In genomic region chr13:46648166-46648607, GRCh38 we compare ENCODE assay signal across 9 cellular contexts.
DNase-seq lines count a peak whose midpoint lies in the region; TF ChIP-seq lines count a peak whose summit lies in the region.
"Had no signal": no experiment of that assay in that cellular context is flagged by ENCODE, and none has a peak within 500 bp of the region (broad histone marks: within the 10 kb centered on the region; RNA-seq: fewer than 3 reads in every experiment).

No MANE protein-coding gene starts in this region.

- no peaks in the 10 kb centered on the region for H3K9me3 Mint-ChIP-seq in activated naive CD4-positive, alpha-beta T cell treated with anti-CD3 and anti-CD28 coated beads for 36 hours

- peaks cover 0 to 4% of the 10 kb centered on the region in 2 donors for H3K4me1 ChIP-seq in thyroid gland

- CTCF ChIA-PET in activated naive CD4-positive, alpha-beta T cell treated with anti-CD3 and anti-CD28 coated beads for 36 hours (lab: Charles Lee), result no interaction called here
- CTCF ChIA-PET in HEK293T (lab: Yijun Ruan, JAX), result no interaction called here

- no peaks in the 10 kb centered on the region for H3K36me3 ChIP-seq in thyroid gland

- H3K36me3 Mint-ChIP-seq in activated naive CD4-positive, alpha-beta T cell treated with anti-CD3 and anti-CD28 coated beads for 36 hours (ENCODE audit: low read depth), result peaks cover 13% of the 10 kb centered on the region

- no peaks in the 10 kb centered on the region for H3K9me3 ChIP-seq in thyroid gland

- DNase-seq in activated naive CD4-positive, alpha-beta T cell treated with anti-CD3 and anti-CD28 coated beads for 36 hours, result peak; percentile 33
- no peak for DNase-seq in activated naive CD4-positive, alpha-beta T cell treated with Interleukin-2 at 50 U/mL for 16 hours
- DNase-seq in HEK293T (ENCODE audit: extremely low spot score) (no peak), NB4 (ENCODE audit: low read depth) (peak; percentile 45), cerebellar cortex (ENCODE audit: low spot score) (peak; percentile 66), thyroid gland (peak; percentile 15 to 47), UCSD-AML1 (lab: John Stamatoyannopoulos, UW; ENCODE audit: unreplicated experiment) (no peak), D341Med (ENCODE audit: low spot score) (no peak)
- DNase-seq: left cardiac atrium had no signal

- intact Hi-C loops in activated naive CD4-positive, alpha-beta T cell treated with anti-CD3 and anti-CD28 coated beads for 36 hours (cut with micrococcal nuclease), result no loop called here
- intact Hi-C loops in thyroid gland (cut with DNase I), result no loop called here

- no peak for TF ChIP-seq POLR2A in NB4 (IDR thresholded peaks at IDR 0.05; ENCODE audit: extremely low read depth, insufficient read length)
- no peak for TF ChIP-seq POLR2A in thyroid gland (IDR thresholded peaks at IDR 0.05)

- no peak overlapping the region for H3K27ac Mint-ChIP-seq in activated naive CD4-positive, alpha-beta T cell treated with anti-CD3 and anti-CD28 coated beads for 36 hours

- H3K27me3 Mint-ChIP-seq in activated naive CD4-positive, alpha-beta T cell treated with anti-CD3 and anti-CD28 coated beads for 36 hours (ENCODE audit: low read depth), result no peaks in the 10 kb centered on the region

- peaks cover 36% of the 10 kb centered on the region for H3K4me1 Mint-ChIP-seq in activated naive CD4-positive, alpha-beta T cell treated with anti-CD3 and anti-CD28 coated beads for 36 hours (ENCODE audit: low read depth)

- H3K27me3 ChIP-seq in thyroid gland, result no peaks in the 10 kb centered on the region

- no peak overlapping the region for H3K27ac ChIP-seq in thyroid gland

- no peak overlapping the region for H3K4me3 Mint-ChIP-seq in activated naive CD4-positive, alpha-beta T cell treated with anti-CD3 and anti-CD28 coated beads for 36 hours

- 73 to 77% methylated on average over 4 of the region's 4 CpGs for WGBS in thyroid gland, 2 donors

- POLR2A ChIA-PET in HEK293T (lab: Yijun Ruan, JAX), result no interaction called here

- no peak for TF ChIP-seq CTCF in NB4 (IDR thresholded peaks at IDR 0.05; ENCODE audit: low read depth, low read length)
- TF ChIP-seq CTCF in thyroid gland (IDR thresholded peaks at IDR 0.05), result no peak

- H3K4me3 ChIP-seq in NB4 (ENCODE audit: low read depth, low read length) (no peak overlapping the region), thyroid gland (replicated peaks in 1 of 3) (no peak overlapping the region)

TF ChIP-seq in HEK293T, 16 proteins besides CTCF, POLR2A, EP300 and RAD21:
- TF ChIP-seq FOXA1 (IDR thresholded peaks at IDR 0.05) (no peak), PKNOX1 (IDR thresholded peaks at IDR 0.05) (peak; percentile 52), ARNT (IDR thresholded peaks at IDR 0.05) (no peak), NFRKB (IDR thresholded peaks at IDR 0.05) (no peak), CTBP1 (IDR thresholded peaks at IDR 0.05; ENCODE audit: borderline replicate concordance) (no peak), TARDBP (IDR thresholded peaks at IDR 0.05) (no peak), SP1 (IDR thresholded peaks at IDR 0.05) (no peak)

Comparison
In these comparisons a context has a peak if more than half of its experiments do, and no peak if none do; other contexts are left out.
1. DNase-seq: peak in activated naive CD4-positive, alpha-beta T cell treated with anti-CD3 and anti-CD28 coated beads for 36 hours (single experiment), NB4 (single experiment), cerebellar cortex (single experiment) and thyroid gland (2 of 2); none in activated naive CD4-positive, alpha-beta T cell treated with Interleukin-2 at 50 U/mL for 16 hours (single experiment), HEK293T (single experiment), UCSD-AML1 (single experiment) and D341Med (single experiment).